ENCODE assay signal across 10 cellular contexts in the genomic region with DNA sequence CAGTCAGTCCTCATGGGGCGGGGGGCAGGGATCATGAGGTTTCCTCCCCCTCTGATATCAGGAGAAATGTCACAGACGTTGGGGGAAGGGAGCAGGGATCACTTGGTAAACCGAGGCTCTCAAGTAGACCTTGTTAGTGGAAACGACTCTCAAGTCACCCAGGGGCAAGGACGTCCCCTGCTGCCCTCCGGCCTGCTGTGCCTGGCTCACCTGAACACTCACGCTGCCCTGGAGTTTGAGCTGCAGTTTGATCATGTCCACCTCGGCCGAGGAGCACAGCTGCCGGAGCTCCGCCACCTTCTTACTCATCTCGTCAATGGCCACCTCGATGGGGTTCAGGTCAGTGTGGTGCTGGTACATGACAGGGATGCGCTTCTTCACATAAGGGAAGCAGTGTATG. TPM values are rescaled to one million over a fixed set of nuclear protein-coding genes. Genes with fewer than 3 reads are reported as not detected.
"Had no signal": no experiment of that assay in that cellular context is flagged by ENCODE, and none has a peak within 500 bp of the region (broad histone marks: within the 10 kb centered on the region; RNA-seq: fewer than 3 reads in every experiment).

No MANE protein-coding gene starts in this region.

- H3K9me3 ChIP-seq: HAP-1 had no signal

- H2AFZ ChIP-seq: GM23248, GM23338 had no signal

- H3K27ac Mint-ChIP-seq: GM23338, H9, HFFc6 had no signal

- H3K4me3 Mint-ChIP-seq: GM23338, H9, HFFc6 had no signal

- ATAC-seq: GM23338, HCT116 had no signal

- DNase-seq: GM23248, GOT3, H7, H9, HCEC 1CT, HFFc6 had no signal

- H3K36me3 ChIP-seq: HAP-1 had no signal

- H3K4me2 ChIP-seq: GM23338 had no signal

- H3K9ac ChIP-seq: GM23248 had no signal

- H3K4me3 ChIP-seq: GM23338, HAP-1 had no signal

- H3K9me3 Mint-ChIP-seq: GM23338, H9, HFFc6 had no signal

- H3K4me1 ChIP-seq: HAP-1 had no signal

RNA-seq across cellular contexts. Expression of a gene that starts 47.6 kb away (rescaled TPM):
- total RNA-seq: GM23248, H4, HFFc6 had no signal
- polyA plus RNA-seq: GM23248 had no signal
